In the genomic region with DNA sequence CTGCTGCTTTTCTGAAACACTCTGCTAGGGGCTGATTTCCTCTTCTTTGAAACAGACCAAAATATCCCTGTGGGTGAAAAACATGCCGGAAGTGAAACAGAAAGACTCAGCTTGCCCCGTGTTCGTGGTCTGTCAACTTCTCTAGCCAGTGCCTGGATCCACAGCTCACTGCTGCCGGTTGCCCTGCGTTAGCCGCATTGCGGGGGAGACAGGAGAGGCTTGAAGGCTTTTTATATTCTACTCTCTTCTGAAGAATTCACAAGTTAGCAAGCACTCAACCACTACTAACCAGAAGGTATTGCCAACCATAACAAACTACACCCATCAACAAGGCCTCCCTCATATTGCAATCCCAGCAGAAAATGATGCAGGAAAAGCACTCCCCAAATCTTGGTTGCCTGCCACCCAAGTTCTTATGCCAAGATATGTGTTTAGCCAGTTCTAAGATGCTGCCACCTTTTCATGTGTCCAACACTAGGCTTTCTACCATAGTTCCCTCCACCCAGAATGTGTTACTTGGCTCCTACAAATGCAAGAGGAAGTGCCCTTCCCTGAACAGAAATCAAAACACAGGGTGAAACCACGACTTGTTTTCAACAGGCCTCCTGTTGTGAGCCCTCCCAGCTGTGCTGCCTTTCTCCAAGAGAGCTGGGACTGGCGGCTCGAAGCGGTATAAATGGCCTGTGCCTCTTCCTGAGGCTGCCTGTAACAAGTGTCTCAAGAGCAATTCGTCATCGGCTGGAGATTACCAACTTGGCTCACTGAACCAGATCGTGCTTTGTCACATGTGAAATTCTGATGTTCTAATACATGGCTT, we compare ENCODE assay signal across 8 cellular contexts.
DNase-seq lines count a peak whose midpoint lies in the region; ATAC-seq lines count a peak whose summit lies in the region.

No MANE protein-coding gene starts in this region.

- peak overlapping the region; percentile 14 for H3K27ac ChIP-seq in CD8-positive, alpha-beta memory T cell (ENCODE audit: low read depth, low read length)

- H3K36me3 ChIP-seq in CD8-positive, alpha-beta memory T cell (ENCODE audit: insufficient read depth, low read length): no peaks in the 10 kb centered on the region

- no peaks in the 10 kb centered on the region for H3K36me3 Mint-ChIP-seq in CD8-positive, alpha-beta memory T cell
- H3K36me3 Mint-ChIP-seq in T-helper 17 cell (ENCODE audit: low read depth): no peaks in the 10 kb centered on the region

- peak; percentile 42 to 82 (median 65) for DNase-seq in CD8-positive, alpha-beta memory T cell
- peak; percentile 39 for DNase-seq in HT-29 (ENCODE audit: low spot score)
- no peak for DNase-seq in T-helper 17 cell
- peak; percentile 89 for DNase-seq in astrocyte of the hippocampus (ENCODE audit: low read depth, low spot score)
- peak; percentile 42 for DNase-seq in iPS-NIHi7 (ENCODE audit: extremely low spot score)
- peak; percentile 78 for DNase-seq in stimulated activated CD4-positive, alpha-beta T cell treated with anti-CD3 and anti-CD28 coated beads, Interleukin-15, amount 100 ng/mL, for 24 hours
- DNase-seq in NCI-H2196 treated with DMSO at 0.1 percent for 48 hours (lab: John Stamatoyannopoulos, UW; ENCODE audit: unreplicated experiment): no peak

- peak overlapping the region; percentile 80 to 98 (median 90) for H3K27ac Mint-ChIP-seq in CD8-positive, alpha-beta memory T cell
- peak overlapping the region; percentile 92 for H3K27ac Mint-ChIP-seq in T-helper 17 cell

- CTCF ChIA-PET in CD8-positive, alpha-beta memory T cell (lab: Charles Lee): interaction anchor here (1.1 to 2.5 kb wide), 3 partner anchors 98 to 129 kb away, joined by 3 to 9 read pairs (median 8); a partner anchor contains a TSS

- POLR2A ChIA-PET in CD8-positive, alpha-beta memory T cell (lab: Charles Lee): interaction anchor here (0.6 to 2.1 kb wide), 5 partner anchors 35 to 202 kb away, joined by 3 to 10 read pairs (median 4); a partner anchor contains a TSS

- peaks cover 56 to 70% (median 59%) of the 10 kb centered on the region in 3 donors for H3K4me1 Mint-ChIP-seq in CD8-positive, alpha-beta memory T cell
- peaks cover 33% of the 10 kb centered on the region for H3K4me1 Mint-ChIP-seq in T-helper 17 cell

- no peaks in the 10 kb centered on the region for H3K27me3 Mint-ChIP-seq in CD8-positive, alpha-beta memory T cell
- no peaks in the 10 kb centered on the region for H3K27me3 Mint-ChIP-seq in T-helper 17 cell

- no peaks in the 10 kb centered on the region for H3K9me3 Mint-ChIP-seq in CD8-positive, alpha-beta memory T cell

- no peaks in the 10 kb centered on the region for H3K9me3 ChIP-seq in CD8-positive, alpha-beta memory T cell (ENCODE audit: low read length)
- no peaks in the 10 kb centered on the region for H3K9me3 ChIP-seq in T-helper 17 cell (ENCODE audit: control insufficient read depth, low read length, poor library complexity, severe bottlenecking)

- ATAC-seq in GM21360 (IDR thresholded peaks at IDR 0.05; ENCODE audit: unreplicated experiment) (peak; percentile 93), T-helper 17 cell (peak; percentile 83)

- peak overlapping the region; percentile 37 for H3K4me3 ChIP-seq in CD8-positive, alpha-beta memory T cell (ENCODE audit: low read length)

- H3K4me3 Mint-ChIP-seq in CD8-positive, alpha-beta memory T cell: peak overlapping the region; percentile 46 to 81 (median 72)
- H3K4me3 Mint-ChIP-seq in T-helper 17 cell: peak overlapping the region; percentile 85

- H3K27me3 ChIP-seq in CD8-positive, alpha-beta memory T cell (ENCODE audit: insufficient read depth, low read length, poor library complexity, severe bottlenecking): no peaks in the 10 kb centered on the region

- peaks cover 54% of the 10 kb centered on the region for H3K4me1 ChIP-seq in CD8-positive, alpha-beta memory T cell (ENCODE audit: insufficient read depth, low read length)

Comparison
In these comparisons a context has a peak if more than half of its experiments do, and no peak if none do; other contexts are left out.
1. DNase-seq: peak in CD8-positive, alpha-beta memory T cell (5 of 5), HT-29 (single experiment), astrocyte of the hippocampus (single experiment), iPS-NIHi7 (single experiment) and stimulated activated CD4-positive, alpha-beta T cell treated with anti-CD3 and anti-CD28 coated beads, Interleukin-15, amount 100 ng/mL, for 24 hours (single experiment); none in T-helper 17 cell (0 of 3) and NCI-H2196 treated with DMSO at 0.1 percent for 48 hours (single experiment).